13 cellular contexts compared by ENCODE assay signal in genomic region chr15:21407366-21407765, GRCh38. TPM values are rescaled to one million over a fixed set of nuclear protein-coding genes. Genes with fewer than 3 reads are reported as not detected.
"Had no signal": no experiment of that assay in that cellular context is flagged by ENCODE, and none has a peak within 500 bp of the region (broad histone marks: within the 10 kb centered on the region; RNA-seq: fewer than 3 reads in every experiment).

No MANE protein-coding gene starts in this region.

RNA-seq across cellular contexts. Expression of gene POTEB3, which starts 32.9 kb away (rescaled TPM):
- total RNA-seq: activated B cell treated with CpG ODN at 0.5 μM for 24 hours; activated CD4-positive, alpha-beta memory T cell treated with anti-CD3 and anti-CD28 coated beads for 36 hours; activated CD4-positive, alpha-beta T cell treated with anti-CD3 and anti-CD28 coated beads, Interleukin-2, amount 10 ng/mL, durations not matched to agents 24 days and 14 days; activated CD8-positive, alpha-beta memory T cell treated with anti-CD3 and anti-CD28 coated beads for 36 hours; activated CD8-positive, alpha-beta T cell treated with anti-CD3 and anti-CD28 coated beads for 36 hours; activated naive CD8-positive, alpha-beta T cell treated with anti-CD3 and anti-CD28 coated beads, Interleukin-2, amount 10 ng/mL, durations not matched to agents 7 days and 5 days; activated T-cell treated with anti-CD3 and anti-CD28 coated beads, Interleukin-2, amount 50 U/mL, for 4 hours; activated T-cell treated with anti-CD3 and anti-CD28 coated beads, Interleukin-2, amount 50 U/mL, for 72 hours; activated T-helper 1 cell treated with anti-CD3 and anti-CD28 coated beads, Interleukin-12 subunit alpha, Interleukin-12 subunit beta, Interleukin-2, Interleukin-4 antibody, amounts not matched to agents 30 ng/mL and 10 ng/mL and 1 ng/mL, durations not matched to agents 14 hours and 24 hours and 36 hours; activated T-helper 17 cell treated with anti-CD3 and anti-CD28 coated beads, Interleukin-2, amount 50 U/mL, for 72 hours; ascending aorta; bronchial epithelial cell; cardiac muscle cell had no signal
